ENCODE assay signal across 9 cellular contexts in the genomic region with DNA sequence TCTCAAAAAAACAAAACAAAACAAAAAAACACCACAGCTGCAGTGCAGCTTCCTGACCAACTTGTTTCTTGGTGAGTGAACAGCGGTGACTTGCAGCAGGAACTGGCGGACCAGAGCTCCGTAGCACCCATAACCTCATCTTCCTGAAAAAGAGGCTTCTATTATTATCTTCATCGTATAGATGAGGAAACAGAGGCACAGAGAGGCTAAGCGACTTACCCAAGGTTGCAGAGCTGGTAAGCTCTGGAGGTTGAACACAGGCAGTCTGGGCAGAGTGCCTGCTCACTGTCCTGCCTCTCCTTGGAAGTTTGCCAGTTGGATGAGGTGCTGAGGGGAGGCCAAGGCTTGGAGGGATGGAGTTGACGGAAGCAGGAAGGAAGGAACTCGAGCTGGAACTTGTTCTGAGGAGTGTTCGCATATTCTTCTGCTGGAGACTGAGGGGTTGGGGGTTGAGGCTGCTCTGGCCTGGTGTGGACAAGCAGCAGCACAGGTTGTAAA. TPM values are rescaled to one million over a fixed set of nuclear protein-coding genes. Genes with fewer than 3 reads are reported as not detected.
DNase-seq lines count a peak whose midpoint lies in the region; ATAC-seq and TF ChIP-seq lines count a peak whose summit lies in the region.
"Had no signal": no experiment of that assay in that cellular context is flagged by ENCODE, and none has a peak within 500 bp of the region (broad histone marks: within the 10 kb centered on the region; RNA-seq: fewer than 3 reads in every experiment).

No MANE protein-coding gene starts in this region.

- H3K4ac ChIP-seq in IMR-90 (ENCODE audit: low read depth, low read length) = no peak overlapping the region

- no peak overlapping the region for H3K4me3 Mint-ChIP-seq in activated CD4-positive, alpha-beta memory T cell treated with anti-CD3 and anti-CD28 coated beads, Interleukin-2, amount 10 ng/mL, durations not matched to agents 7 days and 5 days
- H3K4me3 Mint-ChIP-seq in glutamatergic neuron (ENCODE audit: unreplicated experiment) = no peak overlapping the region

- H2BK15ac ChIP-seq in IMR-90 (ENCODE audit: low read depth, low read length) = no peak overlapping the region

- H3K36me3 ChIP-seq in IMR-90 (ENCODE audit: control insufficient read depth, insufficient read depth, low read length) (no peaks in the 10 kb centered on the region), tibial artery (no peaks in the 10 kb centered on the region)

- no peak overlapping the region for H2BK5ac ChIP-seq in IMR-90 (ENCODE audit: low read depth, low read length, poor library complexity, severe bottlenecking)

- H2BK120ac ChIP-seq in IMR-90 (ENCODE audit: low read depth, low read length) = no peak overlapping the region

- H3K18ac ChIP-seq in IMR-90 (ENCODE audit: low read depth, low read length) = no peak overlapping the region

- dilution Hi-C loops in IMR-90 (cut with HindIII; ENCODE audit: low sequenced_read_pairs, unreplicated experiment) = no loop called here

- H3K9me1 ChIP-seq in IMR-90 (ENCODE audit: insufficient read depth, low read length) = no peaks in the 10 kb centered on the region; the same call in 1 of the 2 replicates

- H3K4me1 ChIP-seq in IMR-90 (ENCODE audit: control insufficient read depth, insufficient read depth, low read length) (peaks cover 7% of the 10 kb centered on the region), tibial artery (peaks cover 0 to 6% (median 0%) of the 10 kb centered on the region in 4 donors)

- no peak overlapping the region for H3K4me3 ChIP-seq in IMR-90 (ENCODE audit: insufficient read depth, low read depth, low read length)
- no peak overlapping the region for H3K4me3 ChIP-seq in tibial artery

- no peak for TF ChIP-seq RAD21 in IMR-90 (IDR thresholded peaks at IDR 0.05; ENCODE audit: low read length)

- DNase-seq in Daoy (ENCODE audit: low read depth) (peak; percentile 88), IMR-90 (peak; percentile 71), medulla oblongata (ENCODE audit: extremely low spot score) (peak; percentile 54), tibial artery (no peak), AG20443 (ENCODE audit: low spot score) (no peak), glutamatergic neuron (no peak)
- DNase-seq in activated CD4-positive, alpha-beta memory T cell treated with anti-CD3 and anti-CD28 coated beads, Interleukin-2, amount 10 ng/mL, durations not matched to agents 7 days and 5 days = peak; percentile 34
- DNase-seq: cortex of kidney had no signal

- BruUV-seq in IMR-90 (replicated peaks; lab: Mats Ljungman, UMichigan) = no TSS peak

- CTCF ChIA-PET in IMR-90 (lab: Yijun Ruan, JAX) = no interaction called here
- CTCF ChIA-PET in activated CD4-positive, alpha-beta memory T cell treated with anti-CD3 and anti-CD28 coated beads, Interleukin-2, amount 10 ng/mL, durations not matched to agents 7 days and 5 days (lab: Charles Lee) = interaction anchor here (0.8 to 1.7 kb wide), 4 partner anchors 9 to 31 kb away, joined by 3 to 5 read pairs (median 4); no protein-coding TSS in a partner anchor

- WGBS in IMR-90 (ENCODE audit: extremely low coverage in 2 of 2, insufficient read length in 1 of 2), 2 experiments = 71% methylated on average over 3 of the region's 8 CpGs; no CpG with 5 or more reads in 1 of the 2 experiments

- ATAC-seq in IMR-90 (ENCODE audit: low read depth) (peak; percentile 40), GM19467 (IDR thresholded peaks at IDR 0.05; ENCODE audit: unreplicated experiment) (no peak)

- no peak overlapping the region for H2AK9ac ChIP-seq in IMR-90 (replicated peaks; ENCODE audit: low read depth, low read length, poor library complexity)

- H4K5ac ChIP-seq in IMR-90 (ENCODE audit: low read depth, low read length) = no peak overlapping the region

- no peak overlapping the region for H4K91ac ChIP-seq in IMR-90 (ENCODE audit: insufficient read depth, low read depth, low read length)

- TF ChIP-seq POLR2A in IMR-90 (IDR thresholded peaks at IDR 0.05; ENCODE audit: low read depth, low read length) = no peak

- H2AFZ ChIP-seq in IMR-90 (replicated peaks; ENCODE audit: low read length, poor library complexity) = peak overlapping the region; percentile 11

- TF ChIP-seq CTCF in IMR-90 (conservative IDR thresholded peaks at IDR 0.05; ENCODE audit: low read depth, low read length) (no peak), tibial artery (IDR thresholded peaks at IDR 0.05) (no peak), glutamatergic neuron (IDR thresholded peaks at IDR 0.05; ENCODE audit: partially characterized antibody, unreplicated experiment) (no peak)

- peaks cover 19% of the 10 kb centered on the region for H3K4me1 Mint-ChIP-seq in activated CD4-positive, alpha-beta memory T cell treated with anti-CD3 and anti-CD28 coated beads, Interleukin-2, amount 10 ng/mL, durations not matched to agents 7 days and 5 days
- H3K4me1 Mint-ChIP-seq in glutamatergic neuron (ENCODE audit: low read depth, unreplicated experiment) = peaks cover 21% of the 10 kb centered on the region

- H3K36me3 Mint-ChIP-seq in activated CD4-positive, alpha-beta memory T cell treated with anti-CD3 and anti-CD28 coated beads, Interleukin-2, amount 10 ng/mL, durations not matched to agents 7 days and 5 days (ENCODE audit: low read depth) = no peaks in the 10 kb centered on the region
- H3K36me3 Mint-ChIP-seq in glutamatergic neuron (ENCODE audit: unreplicated experiment) = no peaks in the 10 kb centered on the region

- peak overlapping the region; percentile 75 for H3K27ac Mint-ChIP-seq in activated CD4-positive, alpha-beta memory T cell treated with anti-CD3 and anti-CD28 coated beads, Interleukin-2, amount 10 ng/mL, durations not matched to agents 7 days and 5 days
- H3K27ac Mint-ChIP-seq in glutamatergic neuron (ENCODE audit: unreplicated experiment) = no peak overlapping the region

- H3K56ac ChIP-seq in IMR-90 (ENCODE audit: extremely low read depth, insufficient read depth, low read length) = no peak overlapping the region

- no peak overlapping the region for H3K4me2 ChIP-seq in IMR-90 (ENCODE audit: low read depth, low read length)

- intact Hi-C loops in IMR-90 (cut with micrococcal nuclease) (no loop called here), tibial artery (cut with DNase I; ENCODE audit: low total_unique reads) (no loop called here)

- H3K9ac ChIP-seq in IMR-90 (ENCODE audit: low read depth, low read length) = no peak overlapping the region

- H3K9me3 ChIP-seq in IMR-90 (ENCODE audit: control insufficient read depth, insufficient read depth, low read length) (no peaks in the 10 kb centered on the region), tibial artery (no peaks in the 10 kb centered on the region)

- H3K79me1 ChIP-seq in IMR-90 (ENCODE audit: low read depth in 1 of 2, low read length in 2 of 2) = no peaks in the 10 kb centered on the region

- no peak overlapping the region for H3K27ac ChIP-seq in IMR-90 (ENCODE audit: insufficient read depth, low read length)
- no peak overlapping the region for H3K27ac ChIP-seq in tibial artery

- no peaks in the 10 kb centered on the region for H3K9me3 Mint-ChIP-seq in activated CD4-positive, alpha-beta memory T cell treated with anti-CD3 and anti-CD28 coated beads, Interleukin-2, amount 10 ng/mL, durations not matched to agents 7 days and 5 days
- H3K9me3 Mint-ChIP-seq in glutamatergic neuron (ENCODE audit: unreplicated experiment) = peaks cover 5% of the 10 kb centered on the region

- no peak overlapping the region for H3K23ac ChIP-seq in IMR-90 (ENCODE audit: low read depth, low read length)

- no peak overlapping the region for H2BK20ac ChIP-seq in IMR-90 (ENCODE audit: low read depth, low read length)

- no peak overlapping the region for H4K8ac ChIP-seq in IMR-90 (ENCODE audit: low read depth in 2 of 2, low read length in 2 of 2)

- in situ Hi-C loops in IMR-90 (cut with MboI; ENCODE audit: low sequenced_read_pairs) = no loop called here

- H3K27me3 ChIP-seq in IMR-90 (ENCODE audit: control insufficient read depth, insufficient read depth, low read length) (peaks cover 29% of the 10 kb centered on the region), tibial artery (peaks cover 0 to 18% of the 10 kb centered on the region in 2 donors)

- no peaks in the 10 kb centered on the region for H4K20me1 ChIP-seq in IMR-90 (ENCODE audit: insufficient read depth, low read length)

- H3K27me3 Mint-ChIP-seq in activated CD4-positive, alpha-beta memory T cell treated with anti-CD3 and anti-CD28 coated beads, Interleukin-2, amount 10 ng/mL, durations not matched to agents 7 days and 5 days = peaks cover 2% of the 10 kb centered on the region
- H3K27me3 Mint-ChIP-seq in glutamatergic neuron (ENCODE audit: unreplicated experiment) = no peaks in the 10 kb centered on the region

- H2AK5ac ChIP-seq in IMR-90 (ENCODE audit: low read depth, low read length) = no peak overlapping the region

- POLR2A ChIA-PET in IMR-90 (lab: Charles Lee; ENCODE audit: unreplicated experiment) = no interaction called here
- POLR2A ChIA-PET in activated CD4-positive, alpha-beta memory T cell treated with anti-CD3 and anti-CD28 coated beads, Interleukin-2, amount 10 ng/mL, durations not matched to agents 7 days and 5 days (lab: Charles Lee) = interaction anchor here (1.2 to 2.1 kb wide), 9 partner anchors 8 to 150 kb away, joined by 3 to 8 read pairs (median 5); partner anchors contain the start of genes CMTR1 and MDGA1

- no peak overlapping the region for H3K14ac ChIP-seq in IMR-90 (replicated peaks; ENCODE audit: low read depth, low read length)

TF ChIP-seq in IMR-90, 13 proteins besides CTCF, POLR2A, EP300 and RAD21 (continues in another document):
- TF ChIP-seq CHD1 (IDR thresholded peaks at IDR 0.05; ENCODE audit: low read depth, low read length) = no peak
- TF ChIP-seq FOS (IDR thresholded peaks at IDR 0.05; ENCODE audit: low read depth, low read length) = no peak
- TF ChIP-seq ELK1 (IDR thresholded peaks at IDR 0.05; ENCODE audit: borderline replicate concordance, low read depth, low read length) = no peak

RNA-seq across cellular contexts. Expression of gene CCDC167, which starts 47.9 kb away (rescaled TPM):
- total RNA-seq in Daoy (2014; rRNA removed; shearing (Covaris generic)) = 115 and 126 TPM in 2 replicates
- 35.8 and 59.4 TPM in 2 replicates for total RNA-seq in IMR-90 (2012; rRNA removed)
- polyA plus RNA-seq in IMR-90 (2012; rRNA removed) = 78.2 and 96.8 TPM in 2 replicates
- 69.5 and 225 TPM in 2 replicates for polyA plus RNA-seq in IMR-90 (2012; cell fraction: cytosol; rRNA removed)
- 17.6 and 35.1 TPM in 2 replicates for polyA plus RNA-seq in IMR-90 (2012; cell fraction: nucleus; rRNA removed; ENCODE audit: low replicate concordance)
- 10 to 100 TPM; 52.2 to 55.0 TPM for total RNA-seq in activated CD4-positive, alpha-beta memory T cell treated with anti-CD3 and anti-CD28 coated beads, Interleukin-2, amount 10 ng/mL, durations not matched to agents 7 days and 5 days
- 58.4 TPM for total RNA-seq in glutamatergic neuron (ENCODE audit: unreplicated experiment)

Comparison
In these comparisons a context has a peak if more than half of its experiments do, and no peak if none do; other contexts are left out.
1. DNase-seq: peak in Daoy (single experiment), IMR-90 (single experiment), activated CD4-positive, alpha-beta memory T cell treated with anti-CD3 and anti-CD28 coated beads, Interleukin-2, amount 10 ng/mL, durations not matched to agents 7 days and 5 days (single experiment) and medulla oblongata (single experiment); none in tibial artery (0 of 2), AG20443 (single experiment) and glutamatergic neuron (single experiment).